ENCODE assay signal across 16 cellular contexts in the genomic region with DNA sequence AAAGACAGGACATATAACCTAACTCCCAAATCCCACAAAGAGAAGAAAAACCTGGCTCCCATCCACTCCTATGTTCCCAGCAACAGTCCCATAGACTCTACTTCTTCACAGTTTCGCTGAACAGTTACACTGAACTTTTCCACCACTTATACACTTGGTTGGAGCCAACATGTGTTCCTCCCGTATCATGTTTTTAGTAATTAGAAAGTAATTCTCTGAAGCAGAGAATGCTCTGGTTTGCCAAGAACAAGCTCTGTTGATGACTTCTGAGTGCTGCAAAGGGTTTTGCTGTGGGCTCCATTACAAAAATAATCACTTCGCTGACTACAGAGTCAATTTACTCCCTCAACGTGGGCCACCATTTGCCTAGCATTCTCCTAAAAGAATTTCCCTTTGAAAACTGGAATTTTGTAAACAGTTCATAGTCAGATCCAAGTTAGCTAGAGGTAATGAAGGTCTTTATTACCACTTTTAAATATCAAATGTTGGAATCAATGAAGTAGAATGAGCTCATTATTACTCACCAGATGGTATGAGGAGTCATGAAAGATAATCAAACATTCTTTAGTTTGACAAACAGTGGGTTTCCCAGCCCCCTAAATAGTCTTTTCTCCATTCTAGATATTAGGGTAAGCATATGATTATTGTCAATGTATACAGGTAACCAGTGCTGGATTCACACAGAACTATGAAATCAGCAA.
DNase-seq lines count a peak whose midpoint lies in the region; ATAC-seq, FAIRE-seq and TF ChIP-seq lines count a peak whose summit lies in the region.
"Had no signal": no experiment of that assay in that cellular context is flagged by ENCODE, and none has a peak within 500 bp of the region (broad histone marks: within the 10 kb centered on the region; RNA-seq: fewer than 3 reads in every experiment).

No MANE protein-coding gene starts in this region.

- no peak overlapping the region for H3K4me3 ChIP-seq in bronchial epithelial cell (ENCODE audit: low read depth, low read length)
- H3K4me3 ChIP-seq in hepatocyte: no peak overlapping the region
- H3K4me3 ChIP-seq: dorsolateral prefrontal cortex, esophagus squamous epithelium, prostate gland had no signal

- H2AFZ ChIP-seq in hepatocyte: no peak overlapping the region

- no peak overlapping the region for H3K27ac ChIP-seq in hepatocyte
- H3K27ac ChIP-seq: dorsolateral prefrontal cortex, esophagus squamous epithelium, prostate gland had no signal

- WGBS in hepatocyte (ENCODE audit: low lambda C conversion rate, missing lambda C conversion rate): 81% methylated on average over 4 of the region's 4 CpGs

- ATAC-seq in HG02798 (IDR thresholded peaks at IDR 0.05; ENCODE audit: poor library complexity, unreplicated experiment): no peak
- ATAC-seq in HG03565 (IDR thresholded peaks at IDR 0.05; ENCODE audit: unreplicated experiment): no peak
- ATAC-seq: naive thymus-derived CD8-positive, alpha-beta T cell had no signal

- peak; percentile 42 for DNase-seq in COLO829 (ENCODE audit: low spot score)
- DNase-seq in HT1080 (ENCODE audit: low read depth): peak; percentile 44
- DNase-seq in bronchial epithelial cell (ENCODE audit: low read depth): peak; percentile 65
- DNase-seq in kidney glomerular epithelial cell (lab: John Stamatoyannopoulos, UW): peak; percentile 23
- no peak for DNase-seq in hepatocyte (ENCODE audit: low spot score)
- DNase-seq in HPDE6-E6E7 (ENCODE audit: extremely low spot score): no peak
- DNase-seq: DMS153, dorsolateral prefrontal cortex, esophagus squamous epithelium, NCI-H2081 treated with DMSO at 0.1 percent for 48 hours, T-helper 9 cell had no signal

- H4K20me1 ChIP-seq in hepatocyte (ENCODE audit: insufficient read depth, poor library complexity, severe bottlenecking): no peaks in the 10 kb centered on the region

- no peaks in the 10 kb centered on the region for H3K79me2 ChIP-seq in hepatocyte

- no peak for TF ChIP-seq CTCF in bronchial epithelial cell (IDR thresholded peaks at IDR 0.05; ENCODE audit: insufficient read depth, low read length, severe bottlenecking)
- TF ChIP-seq CTCF in hepatocyte (IDR thresholded peaks at IDR 0.05; ENCODE audit: poor library complexity): no peak

- no peak for FAIRE-seq in bronchial epithelial cell (lab: Jason Lieb, UNC)

- no peaks in the 10 kb centered on the region for H3K9me2 ChIP-seq in hepatocyte (replicated peaks; ENCODE audit: insufficient read depth)

- H3K4me1 ChIP-seq in hepatocyte (ENCODE audit: insufficient read depth): peaks cover 28% of the 10 kb centered on the region
- H3K4me1 ChIP-seq: prostate gland had no signal

- no peaks in the 10 kb centered on the region for H3K9me3 ChIP-seq in hepatocyte (ENCODE audit: low read depth)
- H3K9me3 ChIP-seq: BE2C, esophagus squamous epithelium, prostate gland had no signal

- H3K27me3 ChIP-seq in bronchial epithelial cell (ENCODE audit: control insufficient read depth, insufficient read depth, low read length) (no peaks in the 10 kb centered on the region), hepatocyte (no peaks in the 10 kb centered on the region)
- H3K27me3 ChIP-seq: BE2C, esophagus squamous epithelium had no signal

- H3K36me3 ChIP-seq in bronchial epithelial cell (ENCODE audit: control insufficient read depth, insufficient read depth, low read length): no peaks in the 10 kb centered on the region
- H3K36me3 ChIP-seq in hepatocyte (replicated peaks; ENCODE audit: insufficient read depth, low read depth): no peaks in the 10 kb centered on the region
- H3K36me3 ChIP-seq: BE2C, esophagus squamous epithelium, prostate gland had no signal

- no peak overlapping the region for H3K4me2 ChIP-seq in hepatocyte

Comparison
In these comparisons a context has a peak if more than half of its experiments do, and no peak if none do; other contexts are left out.
1. DNase-seq: peak in COLO829 (single experiment), HT1080 (single experiment), bronchial epithelial cell (single experiment) and kidney glomerular epithelial cell (single experiment); none in hepatocyte (single experiment) and HPDE6-E6E7 (single experiment).